Comparison of ENCODE assay signal across 9 cellular contexts in genomic region chrX:13090261-13091110, GRCh38.
A peak's percentile ranks its signal among the peaks of the same experiment; 100 is the strongest.
DNase-seq lines count a peak whose midpoint lies in the region; ATAC-seq lines count a peak whose summit lies in the region.
"Had no signal": no experiment of that assay in that cellular context is flagged by ENCODE, and none has a peak within 500 bp of the region (broad histone marks: within the 10 kb centered on the region; RNA-seq: fewer than 3 reads in every experiment).

No MANE protein-coding gene starts in this region.

- no peaks in the 10 kb centered on the region for H4K20me1 ChIP-seq in BLaER1 treated with 17β-estradiol and CSF1 and Interleukin-3, amounts not matched to agents 10 nM and 100 nM

- DNase-seq in NCI-H2107 (lab: John Stamatoyannopoulos, UW) (peak; percentile 6), NCI-H345 treated with DMSO at 0.1 percent for 48 hours (lab: John Stamatoyannopoulos, UW; ENCODE audit: unreplicated experiment) (no peak), glomerular visceral epithelial cell (ENCODE audit: extremely low spot score) (no peak), dedifferentiated amniotic fluid mesenchymal stem cell (ENCODE audit: extremely low spot score) (no peak)
- DNase-seq in central memory CD4-positive, alpha-beta T cell = peak; percentile 38
- DNase-seq: NCI-H1930 had no signal

- no peaks in the 10 kb centered on the region for H3K36me3 ChIP-seq in BLaER1 treated with 17β-estradiol and CSF1 and Interleukin-3, amounts not matched to agents 10 nM and 100 nM
- no peaks in the 10 kb centered on the region for H3K36me3 ChIP-seq in muscle layer of duodenum (ENCODE audit: control insufficient read depth in 1 of 2, insufficient read depth in 2 of 2, low read length in 2 of 2)

- H3K4me1 ChIP-seq in BLaER1 treated with 17β-estradiol and CSF1 and Interleukin-3, amounts not matched to agents 10 nM and 100 nM = peaks cover 81 to 98% (median 87%) of the 10 kb centered on the region in 10 experiments
- H3K4me1 ChIP-seq in muscle layer of duodenum (ENCODE audit: control insufficient read depth in 1 of 2, insufficient read depth in 2 of 2, low read length in 2 of 2) = peaks cover 0 to 2% of the 10 kb centered on the region in 2 donors

- H3K9ac ChIP-seq in BLaER1 treated with 17β-estradiol and CSF1 and Interleukin-3, amounts not matched to agents 10 nM and 100 nM = peak overlapping the region; percentile 65 to 87 (median 79); a peak in 21 of 22 replicates

- H3K27me3 ChIP-seq in BLaER1 treated with 17β-estradiol and CSF1 and Interleukin-3, amounts not matched to agents 10 nM and 100 nM = peaks cover 0 to 25% (median 0%) of the 10 kb centered on the region in 11 experiments; a peak in 3 of 22 replicates
- no peaks in the 10 kb centered on the region for H3K27me3 ChIP-seq in muscle layer of duodenum (ENCODE audit: low read depth, low read length)

- peak overlapping the region; percentile 87 to 99 (median 95) for H3K27ac ChIP-seq in BLaER1 treated with 17β-estradiol and CSF1 and Interleukin-3, amounts not matched to agents 10 nM and 100 nM
- peak overlapping the region; percentile 61 for H3K27ac ChIP-seq in muscle layer of duodenum (ENCODE audit: low read length)

- peak overlapping the region; percentile 47 to 83 (median 68) for H3K4me2 ChIP-seq in BLaER1 treated with 17β-estradiol and CSF1 and Interleukin-3, amounts not matched to agents 10 nM and 100 nM

- H3K9me3 ChIP-seq in BLaER1 treated with 17β-estradiol and CSF1 and Interleukin-3, amounts not matched to agents 10 nM and 100 nM (replicated peaks in 1 of 11) = 0 out of 22 replicates have a peak, but pooled peaks cover 0 to 6% (median 0%) of the 10 kb centered on the region in 11 experiments
- H3K9me3 ChIP-seq in muscle layer of duodenum (ENCODE audit: control insufficient read depth in 1 of 2, low read length in 2 of 2) = no peaks in the 10 kb centered on the region

- ATAC-seq in GM18907 (IDR thresholded peaks at IDR 0.05; ENCODE audit: unreplicated experiment) = no peak

- H3K4me3 ChIP-seq in BLaER1 treated with 17β-estradiol and CSF1 and Interleukin-3, amounts not matched to agents 10 nM and 100 nM = 0 out of 20 replicates have a peak overlapping the region, but pooled peaks of 1 of the 10 experiments have one; percentile 2
- H3K4me3 ChIP-seq in muscle layer of duodenum (ENCODE audit: low read depth in 1 of 2, low read length in 2 of 2) = peak overlapping the region in 1 of 2 donors; percentile 16

Comparison
In these comparisons a context has a peak if more than half of its experiments do, and no peak if none do; other contexts are left out.
1. DNase-seq: peak in NCI-H2107 (single experiment) and central memory CD4-positive, alpha-beta T cell (single experiment); none in NCI-H345 treated with DMSO at 0.1 percent for 48 hours (single experiment), glomerular visceral epithelial cell (single experiment) and dedifferentiated amniotic fluid mesenchymal stem cell (single experiment).